ENCODE assay signal across 8 cellular contexts in genomic region chr1:165392634-165393571, GRCh38. TPM values are rescaled to one million over a fixed set of nuclear protein-coding genes. Genes with fewer than 3 reads are reported as not detected.
A peak's percentile ranks its signal among the peaks of the same experiment; 100 is the strongest.
DNase-seq lines count a peak whose midpoint lies in the region; ATAC-seq and TF ChIP-seq lines count a peak whose summit lies in the region.

No MANE protein-coding gene starts in this region.

- TF ChIP-seq POLR2A in NB4 (IDR thresholded peaks at IDR 0.05; ENCODE audit: extremely low read depth, insufficient read length) = no peak
- no peak for TF ChIP-seq POLR2A in heart left ventricle (IDR thresholded peaks at IDR 0.05)
- no peak for TF ChIP-seq POLR2A in vagina (IDR thresholded peaks at IDR 0.05)

- H3K36me3 ChIP-seq in heart left ventricle (no peaks in the 10 kb centered on the region), vagina (no peaks in the 10 kb centered on the region)

- H3K36me3 Mint-ChIP-seq in activated naive CD8-positive, alpha-beta T cell = no peaks in the 10 kb centered on the region

- H3K27ac Mint-ChIP-seq in activated naive CD8-positive, alpha-beta T cell = peak overlapping the region; percentile 79

- H3K27me3 Mint-ChIP-seq in activated naive CD8-positive, alpha-beta T cell = peaks cover 51% of the 10 kb centered on the region

- H3K4me1 ChIP-seq in heart left ventricle (peaks cover 0 to 18% (median 6%) of the 10 kb centered on the region in 12 donors), vagina (peaks cover 7% of the 10 kb centered on the region)

- H3K4me1 Mint-ChIP-seq in activated naive CD8-positive, alpha-beta T cell (ENCODE audit: low read depth) = peaks cover 21% of the 10 kb centered on the region

- intact Hi-C loops in heart left ventricle (cut with DNase I) (loop anchor here in 9 of 10 donors (1.0 to 10.0 kb wide), 6 partner anchors 200 to 522 kb away; no protein-coding TSS in a partner anchor), vagina (cut with DNase I) (loop anchor here (5.0 to 10.0 kb wide), 2 partner anchors 199 to 522 kb away; no protein-coding TSS in a partner anchor)

- H3K27me3 ChIP-seq in heart left ventricle (peaks cover 0 to 59% (median 0%) of the 10 kb centered on the region in 9 donors), vagina (no peaks in the 10 kb centered on the region)

- peak; percentile 98 for ATAC-seq in HG02623 (IDR thresholded peaks at IDR 0.05; ENCODE audit: unreplicated experiment)
- ATAC-seq in heart left ventricle = peak; percentile 91 to 94 (median 93)

- H3K9me3 ChIP-seq in heart left ventricle (no peaks in the 10 kb centered on the region), vagina (no peaks in the 10 kb centered on the region)

- TF ChIP-seq CTCF in GM12872 (IDR thresholded peaks at IDR 0.05; ENCODE audit: insufficient read depth, low read depth, low read length) (peak; percentile 86), NB4 (IDR thresholded peaks at IDR 0.05; ENCODE audit: low read depth, low read length) (peak; percentile 84), heart left ventricle (IDR thresholded peaks at IDR 0.05) (peak; percentile 87 to 98 (median 96)), vagina (IDR thresholded peaks at IDR 0.05) (peak; percentile 77 to 94 (median 86))

- WGBS in heart left ventricle, 4 donors = 22 to 26% (median 25%) methylated on average over 19 of the region's 19 CpGs

- DNase-seq in NB4 (ENCODE audit: low read depth) (peak; percentile 95), SKM-1 treated with dmso at 0.1 percent for 144 hours (lab: John Stamatoyannopoulos, UW; ENCODE audit: unreplicated experiment) (peak; percentile 91), heart left ventricle (peak; percentile 84 to 91 (median 88)), pulmonary artery endothelial cell (ENCODE audit: low read depth, low spot score) (peak; percentile 17), vagina (ENCODE audit: extremely low spot score in 2 of 2) (peak in 1 of 2 donors; percentile 91)

- H3K27ac ChIP-seq in heart left ventricle (peak overlapping the region in 3 of 12 donors; percentile 6 to 15 (median 10)), vagina (peak overlapping the region; percentile 46)

- no peaks in the 10 kb centered on the region for H3K9me3 Mint-ChIP-seq in activated naive CD8-positive, alpha-beta T cell (ENCODE audit: low read depth)

- H3K4me3 Mint-ChIP-seq in activated naive CD8-positive, alpha-beta T cell = peak overlapping the region; percentile 62

- H3K4me3 ChIP-seq in NB4 (ENCODE audit: low read depth, low read length) = no peak overlapping the region
- H3K4me3 ChIP-seq in heart left ventricle = peak overlapping the region in 7 of 12 donors; percentile 6 to 33 (median 11)
- H3K4me3 ChIP-seq in vagina = peak overlapping the region in 1 of 2 donors; percentile 16

RNA-seq across cellular contexts. Expression of gene LMX1A, which starts 36.4 kb away (rescaled TPM):
- under 1 TPM in 5 of 9 donors, not detected in 4; 0.07 to 0.37 (median 0.16) TPM for total RNA-seq in heart left ventricle
- polyA plus RNA-seq in heart left ventricle = under 1 TPM in 1 of 2 donors, not detected in 1; 0.03 TPM
- not detected in 2 replicates for total RNA-seq in pulmonary artery endothelial cell
- not detected for total RNA-seq in vagina

RNA-seq across cellular contexts. Expression of gene RXRG, which starts 52.0 kb away (rescaled TPM):
- total RNA-seq in heart left ventricle = 10 to 100 TPM in 1 of 9 donors, 1 to 10 TPM in 8; 1.1 to 11.4 (median 2.6) TPM
- polyA plus RNA-seq in heart left ventricle = 1 to 10 TPM in 1 of 2 donors, under 1 TPM in 1; 0.91 to 1.4 TPM
- total RNA-seq in pulmonary artery endothelial cell = not detected in 2 replicates
- total RNA-seq in vagina = not detected
